Comparison of ENCODE assay signal across 9 cellular contexts in genomic region chr5:172858990-172859811, GRCh38. TPM values are rescaled to one million over a fixed set of nuclear protein-coding genes. Genes with fewer than 3 reads are reported as not detected.
A peak's percentile ranks its signal among the peaks of the same experiment; 100 is the strongest.
DNase-seq lines count a peak whose midpoint lies in the region; ATAC-seq and TF ChIP-seq lines count a peak whose summit lies in the region.
"Had no signal": no experiment of that assay in that cellular context is flagged by ENCODE, and none has a peak within 500 bp of the region (broad histone marks: within the 10 kb centered on the region; RNA-seq: fewer than 3 reads in every experiment).

No MANE protein-coding gene starts in this region.

- peak overlapping the region; percentile 25; the same call in 1 of the 2 replicates for H3K4me2 ChIP-seq in SK-N-SH

- no peak overlapping the region for H3K4me3 Mint-ChIP-seq in natural killer cell

- ATAC-seq in SK-N-SH treated with all-trans-retinoic acid at 6 μM for 48 hours = no peak; the same call in 1 of the 3 replicates
- no peak for ATAC-seq in natural killer cell
- ATAC-seq in GM21515 (IDR thresholded peaks at IDR 0.05; ENCODE audit: unreplicated experiment) = no peak
- ATAC-seq in GM21786 (IDR thresholded peaks at IDR 0.05; ENCODE audit: unreplicated experiment) = no peak

- no peaks in the 10 kb centered on the region for H3K27me3 Mint-ChIP-seq in natural killer cell (ENCODE audit: low read depth in 2 of 2)

- TF ChIP-seq EP300 in SK-N-SH (IDR thresholded peaks at IDR 0.05; ENCODE audit: borderline replicate concordance in 1 of 2, low read depth in 1 of 2, low read length in 1 of 2) = peak in 1 of 2 experiments; percentile 25; a peak in 1 of 4 replicates

- H4K20me1 ChIP-seq in SK-N-SH (ENCODE audit: insufficient read depth) = no peaks in the 10 kb centered on the region

- H3K27me3 ChIP-seq in SK-N-SH (ENCODE audit: insufficient read depth) = no peaks in the 10 kb centered on the region
- H3K27me3 ChIP-seq in esophagus squamous epithelium = no peaks in the 10 kb centered on the region

- CTCF ChIA-PET in SK-N-SH (lab: Yijun Ruan, JAX) = interaction anchor here (1.6 kb wide), 1 partner anchor 143 kb away, joined by 6 read pairs; no protein-coding TSS in a partner anchor

- no peaks in the 10 kb centered on the region for H3K9me3 Mint-ChIP-seq in natural killer cell

- peak overlapping the region; percentile 36 to 69 for H3K27ac Mint-ChIP-seq in natural killer cell

- no peak overlapping the region for H3K4me3 ChIP-seq in SK-N-SH (ENCODE audit: low read depth in 2 of 2, low read length in 1 of 2)
- H3K4me3 ChIP-seq in esophagus squamous epithelium = no peak overlapping the region
- H3K4me3 ChIP-seq: K562 had no signal

- H3K79me2 ChIP-seq in SK-N-SH (ENCODE audit: insufficient read depth) = peaks cover 67% of the 10 kb centered on the region

- peak overlapping the region; percentile 48; the same call in 1 of the 2 replicates for H3K9ac ChIP-seq in SK-N-SH

- H3K4me1 ChIP-seq in SK-N-SH (ENCODE audit: control insufficient read depth in 1 of 2, insufficient read depth in 2 of 2, low read depth in 1 of 2, low read length in 1 of 2) (peaks cover 20 to 22% of the 10 kb centered on the region in 2 experiments; a peak in 2 of 4 replicates), esophagus squamous epithelium (peaks cover 60 to 92% (median 75%) of the 10 kb centered on the region in 3 donors)

- H3F3A ChIP-seq in SK-N-SH (replicated peaks; ENCODE audit: insufficient read depth) = no peaks in the 10 kb centered on the region

- DNase-seq in SK-N-SH (no peak), esophagus squamous epithelium (lab: John Stamatoyannopoulos, UW) (no peak), natural killer cell (no peak), NCI-H748 (lab: John Stamatoyannopoulos, UW; ENCODE audit: unreplicated experiment) (no peak)
- DNase-seq in effector CD8-positive, alpha-beta T cell (lab: John Stamatoyannopoulos, UW) = no peak

- no peaks in the 10 kb centered on the region for H3K36me3 Mint-ChIP-seq in natural killer cell

- H3K27ac ChIP-seq in SK-N-SH (ENCODE audit: low read depth in 2 of 2, low read length in 1 of 2) (peak overlapping the region in 1 of 2 experiments; percentile 72; a peak in 2 of 4 replicates), esophagus squamous epithelium (peak overlapping the region; percentile 82 to 94 (median 92))

- TF ChIP-seq CTCF in SK-N-SH (IDR thresholded peaks at IDR 0.05) (no peak), esophagus squamous epithelium (IDR thresholded peaks at IDR 0.05) (no peak), natural killer cell (IDR thresholded peaks at IDR 0.05) (no peak)

- WGBS in SK-N-SH (ENCODE audit: low lambda C conversion rate) = 57% methylated on average over 12 of the region's 15 CpGs
- 51 to 65% methylated on average over 12 of the region's 15 CpGs for WGBS in esophagus squamous epithelium, 2 donors

- H3K9me3 ChIP-seq in SK-N-SH = no peaks in the 10 kb centered on the region
- no peaks in the 10 kb centered on the region for H3K9me3 ChIP-seq in esophagus squamous epithelium

- TF ChIP-seq POLR2A in esophagus squamous epithelium (IDR thresholded peaks at IDR 0.05) = no peak

- H3K9me2 ChIP-seq in SK-N-SH = no peaks in the 10 kb centered on the region

- no peak overlapping the region for H2AFZ ChIP-seq in SK-N-SH (ENCODE audit: low read depth)

- TF ChIP-seq RAD21 in SK-N-SH (IDR thresholded peaks at IDR 0.05; ENCODE audit: low read length) = no peak

- H3K4me1 Mint-ChIP-seq in natural killer cell = peaks cover 64 to 81% of the 10 kb centered on the region in 2 donors

- POLR2A ChIA-PET in SK-N-SH (lab: Yijun Ruan, JAX) = interaction anchor here (0.7 kb wide), 1 partner anchor 286 kb away, joined by 3 read pairs; no protein-coding TSS in a partner anchor

- peaks cover 0 to 7% of the 10 kb centered on the region in 2 experiments for H3K36me3 ChIP-seq in SK-N-SH (replicated peaks in 1 of 2; ENCODE audit: control insufficient read depth in 1 of 2, insufficient read depth in 2 of 2, low read length in 1 of 2)
- no peaks in the 10 kb centered on the region for H3K36me3 ChIP-seq in esophagus squamous epithelium

- intact Hi-C loops in esophagus squamous epithelium (cut with DNase I) = no loop called here
- intact Hi-C loops in natural killer cell (cut with micrococcal nuclease) = no loop called here

TF ChIP-seq in SK-N-SH, 30 proteins besides CTCF, POLR2A, EP300 and RAD21:
- TF ChIP-seq TCF12 (IDR thresholded peaks at IDR 0.05) (peak; percentile 44; the same call in 1 of the 2 replicates), RXRA (IDR thresholded peaks at IDR 0.05; ENCODE audit: borderline replicate concordance, low read depth) (0 out of 2 replicates have a peak, but pooled peaks have one; percentile 32), NFIC (IDR thresholded peaks at IDR 0.05; ENCODE audit: borderline replicate concordance) (no peak), JUND (IDR thresholded peaks at IDR 0.05) (0 out of 2 replicates have a peak, but pooled peaks have one; percentile 20), FOSL2 (IDR thresholded peaks at IDR 0.05; ENCODE audit: borderline replicate concordance, low read depth) (peak; percentile 41; the same call in 1 of the 2 replicates)

TF ChIP-seq in SK-N-SH treated with all-trans-retinoic acid at 6 μM for 48 hours, 23 proteins besides CTCF, POLR2A, EP300 and RAD21:
- TF ChIP-seq OSR1 (CRISPR knock-in tag; IDR thresholded peaks at IDR 0.05) = no peak
- no peak for TF ChIP-seq TOX (CRISPR knock-in tag; IDR thresholded peaks at IDR 0.05; ENCODE audit: borderline replicate concordance)
- TF ChIP-seq, protein P1, sequence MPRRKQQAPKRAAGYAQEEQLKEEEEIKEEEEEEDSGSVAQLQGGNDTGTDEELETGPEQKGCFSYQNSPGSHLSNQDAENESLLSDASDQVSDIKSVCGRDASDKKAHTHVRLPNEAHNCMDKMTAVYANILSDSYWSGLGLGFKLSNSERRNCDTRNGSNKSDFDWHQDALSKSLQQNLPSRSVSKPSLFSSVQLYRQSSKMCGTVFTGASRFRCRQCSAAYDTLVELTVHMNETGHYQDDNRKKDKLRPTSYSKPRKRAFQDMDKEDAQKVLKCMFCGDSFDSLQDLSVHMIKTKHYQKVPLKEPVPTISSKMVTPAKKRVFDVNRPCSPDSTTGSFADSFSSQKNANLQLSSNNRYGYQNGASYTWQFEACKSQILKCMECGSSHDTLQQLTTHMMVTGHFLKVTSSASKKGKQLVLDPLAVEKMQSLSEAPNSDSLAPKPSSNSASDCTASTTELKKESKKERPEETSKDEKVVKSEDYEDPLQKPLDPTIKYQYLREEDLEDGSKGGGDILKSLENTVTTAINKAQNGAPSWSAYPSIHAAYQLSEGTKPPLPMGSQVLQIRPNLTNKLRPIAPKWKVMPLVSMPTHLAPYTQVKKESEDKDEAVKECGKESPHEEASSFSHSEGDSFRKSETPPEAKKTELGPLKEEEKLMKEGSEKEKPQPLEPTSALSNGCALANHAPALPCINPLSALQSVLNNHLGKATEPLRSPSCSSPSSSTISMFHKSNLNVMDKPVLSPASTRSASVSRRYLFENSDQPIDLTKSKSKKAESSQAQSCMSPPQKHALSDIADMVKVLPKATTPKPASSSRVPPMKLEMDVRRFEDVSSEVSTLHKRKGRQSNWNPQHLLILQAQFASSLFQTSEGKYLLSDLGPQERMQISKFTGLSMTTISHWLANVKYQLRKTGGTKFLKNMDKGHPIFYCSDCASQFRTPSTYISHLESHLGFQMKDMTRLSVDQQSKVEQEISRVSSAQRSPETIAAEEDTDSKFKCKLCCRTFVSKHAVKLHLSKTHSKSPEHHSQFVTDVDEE (CRISPR knock-in tag; IDR thresholded peaks at IDR 0.05) = no peak
- no peak for TF ChIP-seq BACH2 (CRISPR knock-in tag; IDR thresholded peaks at IDR 0.05; ENCODE audit: borderline replicate concordance)
- no peak for TF ChIP-seq PPARA (CRISPR knock-in tag; IDR thresholded peaks at IDR 0.05; ENCODE audit: borderline replicate concordance)
- TF ChIP-seq ZFP3 (CRISPR knock-in tag; IDR thresholded peaks at IDR 0.05) = no peak
- no peak for TF ChIP-seq ARNTL (CRISPR knock-in tag; IDR thresholded peaks at IDR 0.05; ENCODE audit: borderline replicate concordance, low read depth)
- TF ChIP-seq RARB (CRISPR knock-in tag; IDR thresholded peaks at IDR 0.05) = no peak
- no peak for TF ChIP-seq ISL1 (CRISPR knock-in tag; IDR thresholded peaks at IDR 0.05)
- TF ChIP-seq ZNF565 (CRISPR knock-in tag; conservative IDR thresholded peaks at IDR 0.05; ENCODE audit: low read depth) = no peak
- TF ChIP-seq ESRRG (CRISPR knock-in tag; IDR thresholded peaks at IDR 0.05) = no peak
- no peak for TF ChIP-seq SNAI2 (CRISPR knock-in tag; IDR thresholded peaks at IDR 0.05)

RNA-seq across cellular contexts. Expression of gene ERGIC1, which starts 25.1 kb away (rescaled TPM):
- polyA plus RNA-seq in SK-N-SH (2012; rRNA removed) = 101 and 111 TPM in 2 replicates
- polyA plus RNA-seq in SK-N-SH (2012; cell fraction: cytosol; rRNA removed) = 69.4 and 95.6 TPM in 2 replicates
- 40.7 and 61.0 TPM in 2 replicates for polyA plus RNA-seq in SK-N-SH (2012; cell fraction: nucleus; rRNA removed)
- total RNA-seq in esophagus squamous epithelium = 10 to 100 TPM; 50.9 to 83.0 (median 65.5) TPM
- 100 to 1,000 TPM in 2 of 3 donors, 10 to 100 TPM in 1; 86.2 to 126 (median 121) TPM for total RNA-seq in natural killer cell
